ENCODE assay signal across 30 cellular contexts in genomic region chr4:125961626-125962025, GRCh38.
"Had no signal": no experiment of that assay in that cellular context is flagged by ENCODE, and none has a peak within 500 bp of the region (broad histone marks: within the 10 kb centered on the region; RNA-seq: fewer than 3 reads in every experiment).

No MANE protein-coding gene starts in this region.

- H3K27me3 Mint-ChIP-seq: activated CD4-positive, alpha-beta T cell treated with anti-CD3 and anti-CD28 coated beads, Interleukin-2, amount 10 ng/mL, durations not matched to agents 24 days and 14 days; activated CD8-positive, alpha-beta T cell treated with anti-CD3 and anti-CD28 coated beads for 36 hours; activated naive CD8-positive, alpha-beta T cell treated with anti-CD3 and anti-CD28 coated beads for 36 hours; activated T-helper 17 cell treated with anti-CD3 and anti-CD28 coated beads, Interleukin-2, amount 50 U/mL, for 72 hours had no signal

- H3K27me3 ChIP-seq: brain microvascular endothelial cell had no signal

- H3K36me3 Mint-ChIP-seq: activated naive CD8-positive, alpha-beta T cell treated with anti-CD3 and anti-CD28 coated beads for 36 hours had no signal

- H3K27ac Mint-ChIP-seq: activated CD4-positive, alpha-beta T cell treated with anti-CD3 and anti-CD28 coated beads, Interleukin-2, amount 10 ng/mL, durations not matched to agents 24 days and 14 days; activated CD8-positive, alpha-beta T cell treated with anti-CD3 and anti-CD28 coated beads for 36 hours; activated naive CD8-positive, alpha-beta T cell treated with anti-CD3 and anti-CD28 coated beads for 36 hours; activated T-cell treated with anti-CD3 and anti-CD28 coated beads, Interleukin-2, amount 50 U/mL, for 72 hours; activated T-helper 17 cell treated with anti-CD3 and anti-CD28 coated beads, Interleukin-2, amount 50 U/mL, for 72 hours had no signal

- ATAC-seq: activated CD8-positive, alpha-beta T cell treated with anti-CD3 and anti-CD28 coated beads for 36 hours; activated T-cell treated with anti-CD3 and anti-CD28 coated beads, Interleukin-2, amount 50 U/mL, for 72 hours; activated T-helper 17 cell treated with anti-CD3 and anti-CD28 coated beads, Interleukin-2, amount 50 U/mL, for 72 hours; K562; PC-3 had no signal

- H3K27ac ChIP-seq: brain microvascular endothelial cell, RWPE1, WERI-Rb-1 had no signal

- H3K4me3 ChIP-seq: K562 had no signal

- H3K4me3 Mint-ChIP-seq: activated CD4-positive, alpha-beta T cell treated with anti-CD3 and anti-CD28 coated beads, Interleukin-2, amount 10 ng/mL, durations not matched to agents 24 days and 14 days; activated CD8-positive, alpha-beta T cell treated with anti-CD3 and anti-CD28 coated beads for 36 hours; activated naive CD8-positive, alpha-beta T cell treated with anti-CD3 and anti-CD28 coated beads for 36 hours; activated T-cell treated with anti-CD3 and anti-CD28 coated beads, Interleukin-2, amount 50 U/mL, for 72 hours; activated T-helper 17 cell treated with anti-CD3 and anti-CD28 coated beads, Interleukin-2, amount 50 U/mL, for 72 hours had no signal

- H3K4me1 Mint-ChIP-seq: activated CD4-positive, alpha-beta T cell treated with anti-CD3 and anti-CD28 coated beads, Interleukin-2, amount 10 ng/mL, durations not matched to agents 24 days and 14 days; activated naive CD8-positive, alpha-beta T cell treated with anti-CD3 and anti-CD28 coated beads for 36 hours; activated T-helper 17 cell treated with anti-CD3 and anti-CD28 coated beads, Interleukin-2, amount 50 U/mL, for 72 hours had no signal

- H3K9me3 Mint-ChIP-seq: activated CD4-positive, alpha-beta T cell treated with anti-CD3 and anti-CD28 coated beads, Interleukin-2, amount 10 ng/mL, durations not matched to agents 24 days and 14 days had no signal

- DNase-seq: activated CD4-positive, alpha-beta T cell treated with anti-CD3 and anti-CD28 coated beads, Interleukin-2, amount 10 ng/mL, durations not matched to agents 24 days and 14 days; activated CD4-positive, alpha-beta T cell treated with anti-CD3 and anti-CD28 coated beads, Interleukin-2, amount 50 U/mL, for 4 hours; activated CD8-positive, alpha-beta T cell treated with anti-CD3 and anti-CD28 coated beads for 36 hours; activated effector memory CD4-positive, alpha-beta T cell treated with anti-CD3 and anti-CD28 coated beads, Interleukin-2, amount 50 U/mL, for 16 hours; activated naive CD4-positive, alpha-beta T cell; activated naive CD4-positive, alpha-beta T cell treated with anti-CD3 and anti-CD28 coated beads, Interleukin-2, amount 50 U/mL, for 16 hours; activated naive CD8-positive, alpha-beta T cell treated with anti-CD3 and anti-CD28 coated beads for 36 hours; activated T-cell treated with anti-CD3 and anti-CD28 coated beads, Interleukin-2, amount 50 U/mL, for 1 hour; activated T-cell treated with anti-CD3 and anti-CD28 coated beads, Interleukin-2, amount 50 U/mL, for 72 hours; amniotic stem cell; aorta; brain microvascular endothelial cell; central memory CD4-positive, alpha-beta T cell; NCI-H1105; NCI-H1417 treated with DMSO at 0.1 percent for 48 hours; NCI-H187 treated with DMSO at 0.1 percent for 48 hours; NCI-H2081; NCI-H2171 treated with DMSO at 0.1 percent for 48 hours; NCI-H2227 treated with DMSO at 0.1 percent for 48 hours; NCI-H510A treated with DMSO at 0.1 percent for 48 hours; NCI-H526 treated with DMSO at 0.1 percent for 48 hours; NCI-H774; PC-3; Right ventricle myocardium superior; SW 1271; T1000; WERI-Rb-1 had no signal

- H3K36me3 ChIP-seq: brain microvascular endothelial cell, WERI-Rb-1 had no signal
